ENCODE assay signal across 1 cellular context in genomic region chr20:24934101-24934661, GRCh38.
TF ChIP-seq lines count a peak whose summit lies in the region.

No MANE protein-coding gene starts in this region.

TF ChIP-seq in HepG2, 621 proteins besides CTCF, POLR2A, EP300 and RAD21:
- TF ChIP-seq SRY (CRISPR knock-in tag; IDR thresholded peaks at IDR 0.05): 0 out of 2 replicates have a peak, but pooled peaks have one; percentile 28
- TF ChIP-seq RBAK (CRISPR knock-in tag; IDR thresholded peaks at IDR 0.05): no peak
- TF ChIP-seq ZNF687 (CRISPR knock-in tag; IDR thresholded peaks at IDR 0.05): 0 out of 2 replicates have a peak, but pooled peaks have one; percentile 15
- no peak for TF ChIP-seq ZSCAN29 (CRISPR knock-in tag; conservative IDR thresholded peaks at IDR 0.05)
- TF ChIP-seq ZNF724P (CRISPR knock-in tag; IDR thresholded peaks at IDR 0.05; ENCODE audit: borderline replicate concordance): no peak
- no peak for TF ChIP-seq ASH2L (IDR thresholded peaks at IDR 0.05; ENCODE audit: insufficient read length, low read depth, low read length)
- no peak for TF ChIP-seq ZNF614 (CRISPR knock-in tag; IDR thresholded peaks at IDR 0.05; ENCODE audit: borderline replicate concordance)
- TF ChIP-seq, protein P1, sequence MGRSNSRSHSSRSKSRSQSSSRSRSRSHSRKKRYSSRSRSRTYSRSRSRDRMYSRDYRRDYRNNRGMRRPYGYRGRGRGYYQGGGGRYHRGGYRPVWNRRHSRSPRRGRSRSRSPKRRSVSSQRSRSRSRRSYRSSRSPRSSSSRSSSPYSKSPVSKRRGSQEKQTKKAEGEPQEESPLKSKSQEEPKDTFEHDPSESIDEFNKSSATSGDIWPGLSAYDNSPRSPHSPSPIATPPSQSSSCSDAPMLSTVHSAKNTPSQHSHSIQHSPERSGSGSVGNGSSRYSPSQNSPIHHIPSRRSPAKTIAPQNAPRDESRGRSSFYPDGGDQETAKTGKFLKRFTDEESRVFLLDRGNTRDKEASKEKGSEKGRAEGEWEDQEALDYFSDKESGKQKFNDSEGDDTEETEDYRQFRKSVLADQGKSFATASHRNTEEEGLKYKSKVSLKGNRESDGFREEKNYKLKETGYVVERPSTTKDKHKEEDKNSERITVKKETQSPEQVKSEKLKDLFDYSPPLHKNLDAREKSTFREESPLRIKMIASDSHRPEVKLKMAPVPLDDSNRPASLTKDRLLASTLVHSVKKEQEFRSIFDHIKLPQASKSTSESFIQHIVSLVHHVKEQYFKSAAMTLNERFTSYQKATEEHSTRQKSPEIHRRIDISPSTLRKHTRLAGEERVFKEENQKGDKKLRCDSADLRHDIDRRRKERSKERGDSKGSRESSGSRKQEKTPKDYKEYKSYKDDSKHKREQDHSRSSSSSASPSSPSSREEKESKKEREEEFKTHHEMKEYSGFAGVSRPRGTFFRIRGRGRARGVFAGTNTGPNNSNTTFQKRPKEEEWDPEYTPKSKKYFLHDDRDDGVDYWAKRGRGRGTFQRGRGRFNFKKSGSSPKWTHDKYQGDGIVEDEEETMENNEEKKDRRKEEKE (IDR thresholded peaks at IDR 0.05): no peak
- no peak for TF ChIP-seq AGO1 (IDR thresholded peaks at IDR 0.05; ENCODE audit: low read depth, low read length, poor library complexity, severe bottlenecking)
